ENCODE assay signal across 23 cellular contexts in the genomic region with DNA sequence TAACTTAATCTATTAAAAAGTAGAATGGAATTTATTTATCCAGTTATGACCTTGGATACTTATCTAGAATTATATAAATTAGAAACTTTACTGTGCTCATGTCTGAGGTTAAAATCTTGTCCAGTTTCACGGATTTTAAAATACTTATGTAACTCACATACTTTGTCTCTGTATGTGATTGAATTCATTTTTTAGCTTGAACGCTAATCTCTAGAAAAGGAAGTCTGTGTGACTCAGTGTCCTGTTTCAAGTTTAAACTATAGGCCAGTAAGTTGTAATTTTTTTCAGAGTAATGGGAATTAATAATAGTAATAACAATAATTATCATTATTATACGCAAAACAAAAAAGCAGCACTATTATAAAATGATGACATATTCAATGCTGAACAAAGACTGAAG.
"Had no signal": no experiment of that assay in that cellular context is flagged by ENCODE, and none has a peak within 500 bp of the region (broad histone marks: within the 10 kb centered on the region; RNA-seq: fewer than 3 reads in every experiment).

No MANE protein-coding gene starts in this region.

- DNase-seq: effector CD4-positive, alpha-beta T cell; endodermal cell; foreskin fibroblast; immature natural killer cell; kidney; left cardiac atrium; left ventricle myocardium inferior; lower lobe of right lung; mesenchymal stem cell; midbrain; occipital lobe; pancreas; retina; stimulated activated CD4-positive, alpha-beta T cell treated with anti-CD3 and anti-CD28 coated beads, Interleukin-12 subunit alpha, Interleukin-12 subunit beta, amount 100 ng/mL, for 4 hours; stimulated activated naive CD4-positive, alpha-beta T cell; thyroid gland had no signal

- H3K36me3 ChIP-seq: gastroesophageal sphincter, left ventricle myocardium inferior, lower lobe of right lung, neural progenitor cell, pancreas, suprapubic skin, thyroid gland had no signal

- H3K27ac Mint-ChIP-seq: dendritic cell treated with granulocyte-macrophage colony-stimulating factor and Interleukin-4, amounts not matched to agents 40 ng/mL and 50 ng/mL, for 4 days; endodermal cell; immature natural killer cell; natural killer cell treated with Interleukin-12 subunit alpha and Interleukin-12 subunit beta and Interleukin-15 and Interleukin-18, amount 100 ng/mL, for 72 hours; neural progenitor cell; progenitor cell of endocrine pancreas; type B pancreatic cell had no signal

- H3K27me3 Mint-ChIP-seq: dendritic cell treated with granulocyte-macrophage colony-stimulating factor and Interleukin-4, amounts not matched to agents 40 ng/mL and 50 ng/mL, for 4 days; natural killer cell treated with Interleukin-12 subunit alpha and Interleukin-12 subunit beta and Interleukin-15 and Interleukin-18, amount 100 ng/mL, for 72 hours; progenitor cell of endocrine pancreas; type B pancreatic cell had no signal

- H3K4me3 ChIP-seq: gastroesophageal sphincter, left ventricle myocardium inferior, lower lobe of right lung, neural progenitor cell, pancreas, suprapubic skin, thyroid gland had no signal

- H3K9me3 Mint-ChIP-seq: dendritic cell treated with granulocyte-macrophage colony-stimulating factor and Interleukin-4, amounts not matched to agents 40 ng/mL and 50 ng/mL, for 4 days; natural killer cell treated with Interleukin-12 subunit alpha and Interleukin-12 subunit beta and Interleukin-15 and Interleukin-18, amount 100 ng/mL, for 72 hours; neural progenitor cell; type B pancreatic cell had no signal

- H3K4me3 Mint-ChIP-seq: dendritic cell treated with granulocyte-macrophage colony-stimulating factor and Interleukin-4, amounts not matched to agents 40 ng/mL and 50 ng/mL, for 4 days; endodermal cell; immature natural killer cell; natural killer cell treated with Interleukin-12 subunit alpha and Interleukin-12 subunit beta and Interleukin-15 and Interleukin-18, amount 100 ng/mL, for 72 hours; neural progenitor cell; type B pancreatic cell had no signal

- H3K9me3 ChIP-seq: gastroesophageal sphincter, lower lobe of right lung, pancreas, suprapubic skin, thyroid gland had no signal

- H3K4me1 Mint-ChIP-seq: immature natural killer cell, neural progenitor cell had no signal

- H3K36me3 Mint-ChIP-seq: natural killer cell treated with Interleukin-12 subunit alpha and Interleukin-12 subunit beta and Interleukin-15 and Interleukin-18, amount 100 ng/mL, for 72 hours; neural progenitor cell; type B pancreatic cell had no signal

- H3K27ac ChIP-seq: gastroesophageal sphincter, left ventricle myocardium inferior, lower lobe of right lung, neural progenitor cell, pancreas, suprapubic skin, thyroid gland had no signal

- H3K4me1 ChIP-seq: gastroesophageal sphincter, left ventricle myocardium inferior, lower lobe of right lung, neural progenitor cell, pancreas, suprapubic skin, thyroid gland had no signal

- H3K27me3 ChIP-seq: gastroesophageal sphincter, neural progenitor cell, pancreas, suprapubic skin, thyroid gland had no signal
